1 cellular context compared by ENCODE assay signal in genomic region chr12:49060237-49061156, GRCh38.
TF ChIP-seq lines count a peak whose summit lies in the region.

KMT2D (minus strand) TSS chr12:49060794; CDS start chr12:49055324, 5,470 bp downstream.

TF ChIP-seq in HepG2, 621 proteins besides CTCF, POLR2A, EP300 and RAD21 (continued from another document and continues in another):
- TF ChIP-seq ZNF646 (CRISPR knock-in tag; IDR thresholded peaks at IDR 0.05) (no peak), ZNF790 (CRISPR knock-in tag; IDR thresholded peaks at IDR 0.05; ENCODE audit: borderline replicate concordance) (no peak), STAG1 (CRISPR knock-in tag; IDR thresholded peaks at IDR 0.05) (no peak), SYNCRIP (IDR thresholded peaks at IDR 0.05; ENCODE audit: insufficient read depth, low read depth, low read length) (no peak), ARID2 (CRISPR knock-in tag; IDR thresholded peaks at IDR 0.05; ENCODE audit: borderline replicate concordance) (0 out of 2 replicates have a peak, but pooled peaks have one; percentile 59), ZNF841 (CRISPR knock-in tag; IDR thresholded peaks at IDR 0.05; ENCODE audit: borderline replicate concordance) (peak; percentile 36; the same call in 1 of the 2 replicates), CREB1 (IDR thresholded peaks at IDR 0.05) (peak; percentile 89), CREB1 (CRISPR knock-in tag; IDR thresholded peaks at IDR 0.05) (peak; percentile 94), DPF2 (CRISPR knock-in tag; IDR thresholded peaks at IDR 0.05; ENCODE audit: borderline replicate concordance, low read depth) (no peak), ZFP82 (CRISPR knock-in tag; IDR thresholded peaks at IDR 0.05; ENCODE audit: borderline replicate concordance) (0 out of 2 replicates have a peak, but pooled peaks have one; percentile 49), ZNF225 (CRISPR knock-in tag; IDR thresholded peaks at IDR 0.05) (peak; percentile 71), ZNF20 (CRISPR knock-in tag; IDR thresholded peaks at IDR 0.05) (peak; percentile 95), NR2C2 (CRISPR knock-in tag; IDR thresholded peaks at IDR 0.05; ENCODE audit: borderline replicate concordance) (peak; percentile 68), ZNF7 (CRISPR knock-in tag; IDR thresholded peaks at IDR 0.05) (no peak), NFKB2 (CRISPR knock-in tag; IDR thresholded peaks at IDR 0.05; ENCODE audit: borderline replicate concordance) (peak; percentile 71; the same call in 1 of the 2 replicates), RXRA (CRISPR knock-in tag; IDR thresholded peaks at IDR 0.05) (peak; percentile 64), HHEX (CRISPR knock-in tag; IDR thresholded peaks at IDR 0.05) (0 out of 2 replicates have a peak, but pooled peaks have one; percentile 11), RORA (CRISPR knock-in tag; IDR thresholded peaks at IDR 0.05) (no peak), AGO1 (IDR thresholded peaks at IDR 0.05; ENCODE audit: low read depth, low read length, poor library complexity, severe bottlenecking) (peak; percentile 74), CAMTA2 (CRISPR knock-in tag; IDR thresholded peaks at IDR 0.05; ENCODE audit: borderline replicate concordance) (no peak), ZBTB34 (CRISPR knock-in tag; IDR thresholded peaks at IDR 0.05) (0 out of 2 replicates have a peak, but pooled peaks have one; percentile 39), GLI4 (CRISPR knock-in tag; IDR thresholded peaks at IDR 0.05; ENCODE audit: borderline replicate concordance) (peak; percentile 95; the same call in 1 of the 2 replicates), ZNF777 (CRISPR knock-in tag; IDR thresholded peaks at IDR 0.05) (no peak; the same call in none of the 2 replicates), KDM5A (IDR thresholded peaks at IDR 0.05; ENCODE audit: borderline replicate concordance, low read length) (peak; percentile 78; the same call in 1 of the 2 replicates), ZMYM4 (CRISPR knock-in tag; IDR thresholded peaks at IDR 0.05) (peak; percentile 79), ZNF605 (CRISPR knock-in tag; IDR thresholded peaks at IDR 0.05) (peak; percentile 95), TAF15 (IDR thresholded peaks at IDR 0.05; ENCODE audit: low read depth, low read length, poor library complexity, severe bottlenecking) (peak; percentile 68), ZNF687 (CRISPR knock-in tag; IDR thresholded peaks at IDR 0.05) (peak; percentile 93), ONECUT2 (CRISPR knock-in tag; IDR thresholded peaks at IDR 0.05) (no peak), ATAD3A (CRISPR knock-in tag; IDR thresholded peaks at IDR 0.05) (no peak), ZNF205 (CRISPR knock-in tag; IDR thresholded peaks at IDR 0.05) (peak; percentile 50; the same call in 1 of the 2 replicates), ZNF282 (IDR thresholded peaks at IDR 0.05; ENCODE audit: partially characterized antibody) (no peak), ZNF576 (CRISPR knock-in tag; IDR thresholded peaks at IDR 0.05) (no peak), ZNF781 (CRISPR knock-in tag; IDR thresholded peaks at IDR 0.05; ENCODE audit: borderline replicate concordance, not compliant biosample characterization) (peak; percentile 92)
- TF ChIP-seq, protein P1, sequence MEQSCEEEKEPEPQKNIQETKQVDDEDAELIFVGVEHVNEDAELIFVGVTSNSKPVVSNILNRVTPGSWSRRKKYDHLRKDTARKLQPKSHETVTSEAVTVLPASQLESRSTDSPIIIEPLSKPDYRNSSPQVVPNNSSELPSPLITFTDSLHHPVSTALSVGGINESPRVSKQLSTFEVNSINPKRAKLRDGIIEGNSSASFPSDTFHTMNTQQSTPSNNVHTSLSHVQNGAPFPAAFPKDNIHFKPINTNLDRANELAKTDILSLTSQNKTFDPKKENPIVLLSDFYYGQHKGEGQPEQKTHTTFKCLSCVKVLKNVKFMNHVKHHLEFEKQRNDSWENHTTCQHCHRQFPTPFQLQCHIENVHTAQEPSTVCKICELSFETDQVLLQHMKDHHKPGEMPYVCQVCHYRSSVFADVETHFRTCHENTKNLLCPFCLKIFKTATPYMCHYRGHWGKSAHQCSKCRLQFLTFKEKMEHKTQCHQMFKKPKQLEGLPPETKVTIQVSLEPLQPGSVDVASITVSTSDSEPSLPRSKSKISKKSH (CRISPR knock-in tag; IDR thresholded peaks at IDR 0.05; ENCODE audit: borderline replicate concordance) = peak; percentile 60; the same call in 1 of the 2 replicates
- TF ChIP-seq, protein P2, sequence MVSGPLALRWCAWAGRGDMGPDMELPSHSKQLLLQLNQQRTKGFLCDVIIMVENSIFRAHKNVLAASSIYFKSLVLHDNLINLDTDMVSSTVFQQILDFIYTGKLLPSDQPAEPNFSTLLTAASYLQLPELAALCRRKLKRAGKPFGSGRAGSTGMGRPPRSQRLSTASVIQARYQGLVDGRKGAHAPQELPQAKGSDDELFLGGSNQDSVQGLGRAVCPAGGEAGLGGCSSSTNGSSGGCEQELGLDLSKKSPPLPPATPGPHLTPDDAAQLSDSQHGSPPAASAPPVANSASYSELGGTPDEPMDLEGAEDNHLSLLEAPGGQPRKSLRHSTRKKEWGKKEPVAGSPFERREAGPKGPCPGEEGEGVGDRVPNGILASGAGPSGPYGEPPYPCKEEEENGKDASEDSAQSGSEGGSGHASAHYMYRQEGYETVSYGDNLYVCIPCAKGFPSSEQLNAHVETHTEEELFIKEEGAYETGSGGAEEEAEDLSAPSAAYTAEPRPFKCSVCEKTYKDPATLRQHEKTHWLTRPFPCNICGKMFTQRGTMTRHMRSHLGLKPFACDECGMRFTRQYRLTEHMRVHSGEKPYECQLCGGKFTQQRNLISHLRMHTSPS (CRISPR knock-in tag; IDR thresholded peaks at IDR 0.05; ENCODE audit: low read depth) = no peak
- TF ChIP-seq, protein P3, sequence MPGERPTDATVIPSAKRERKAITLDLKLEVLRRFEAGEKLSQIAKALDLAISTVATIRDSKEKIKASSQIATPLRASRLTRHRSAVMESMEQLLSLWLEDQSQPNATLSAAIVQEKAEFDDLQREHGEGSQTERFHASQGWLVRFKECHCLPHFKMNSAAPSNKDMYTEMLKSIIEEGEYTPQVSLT (CRISPR knock-in tag; IDR thresholded peaks at IDR 0.05; ENCODE audit: borderline replicate concordance, low read depth) = no peak
- TF ChIP-seq, protein P4, sequence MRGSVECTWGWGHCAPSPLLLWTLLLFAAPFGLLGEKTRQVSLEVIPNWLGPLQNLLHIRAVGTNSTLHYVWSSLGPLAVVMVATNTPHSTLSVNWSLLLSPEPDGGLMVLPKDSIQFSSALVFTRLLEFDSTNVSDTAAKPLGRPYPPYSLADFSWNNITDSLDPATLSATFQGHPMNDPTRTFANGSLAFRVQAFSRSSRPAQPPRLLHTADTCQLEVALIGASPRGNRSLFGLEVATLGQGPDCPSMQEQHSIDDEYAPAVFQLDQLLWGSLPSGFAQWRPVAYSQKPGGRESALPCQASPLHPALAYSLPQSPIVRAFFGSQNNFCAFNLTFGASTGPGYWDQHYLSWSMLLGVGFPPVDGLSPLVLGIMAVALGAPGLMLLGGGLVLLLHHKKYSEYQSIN (CRISPR knock-in tag; IDR thresholded peaks at IDR 0.05; ENCODE audit: borderline replicate concordance) = no peak
- TF ChIP-seq, protein P5, sequence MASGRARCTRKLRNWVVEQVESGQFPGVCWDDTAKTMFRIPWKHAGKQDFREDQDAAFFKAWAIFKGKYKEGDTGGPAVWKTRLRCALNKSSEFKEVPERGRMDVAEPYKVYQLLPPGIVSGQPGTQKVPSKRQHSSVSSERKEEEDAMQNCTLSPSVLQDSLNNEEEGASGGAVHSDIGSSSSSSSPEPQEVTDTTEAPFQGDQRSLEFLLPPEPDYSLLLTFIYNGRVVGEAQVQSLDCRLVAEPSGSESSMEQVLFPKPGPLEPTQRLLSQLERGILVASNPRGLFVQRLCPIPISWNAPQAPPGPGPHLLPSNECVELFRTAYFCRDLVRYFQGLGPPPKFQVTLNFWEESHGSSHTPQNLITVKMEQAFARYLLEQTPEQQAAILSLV (CRISPR knock-in tag; IDR thresholded peaks at IDR 0.05; ENCODE audit: borderline replicate concordance) = no peak; the same call in 1 of the 2 replicates
- TF ChIP-seq, protein P6, sequence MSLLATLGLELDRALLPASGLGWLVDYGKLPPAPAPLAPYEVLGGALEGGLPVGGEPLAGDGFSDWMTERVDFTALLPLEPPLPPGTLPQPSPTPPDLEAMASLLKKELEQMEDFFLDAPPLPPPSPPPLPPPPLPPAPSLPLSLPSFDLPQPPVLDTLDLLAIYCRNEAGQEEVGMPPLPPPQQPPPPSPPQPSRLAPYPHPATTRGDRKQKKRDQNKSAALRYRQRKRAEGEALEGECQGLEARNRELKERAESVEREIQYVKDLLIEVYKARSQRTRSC (CRISPR knock-in tag; IDR thresholded peaks at IDR 0.05; ENCODE audit: low read depth) = no peak
